Comparison of ENCODE assay signal across 1 cellular context in the genomic region with DNA sequence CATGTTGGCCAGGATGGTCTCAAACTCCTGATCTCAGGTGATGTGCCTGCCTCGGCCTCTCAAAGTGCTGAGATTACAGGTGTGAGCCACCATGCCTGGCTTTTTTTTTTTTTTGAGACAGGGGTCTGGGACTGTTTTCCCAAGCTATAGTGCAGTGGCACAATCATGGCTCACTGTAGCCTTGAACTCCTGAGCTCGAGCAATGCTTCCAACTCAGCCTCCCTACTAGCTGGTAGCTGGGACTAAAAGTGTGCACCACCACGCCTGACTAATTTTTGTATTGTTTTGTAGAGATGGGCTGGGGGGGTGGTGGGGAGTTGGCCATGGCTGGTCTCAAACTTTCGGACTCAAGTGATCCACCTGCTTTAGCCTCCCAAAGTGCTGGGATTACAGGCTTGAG.
A peak's percentile ranks its signal among the peaks of the same experiment; 100 is the strongest.
TF ChIP-seq lines count a peak whose summit lies in the region.

No MANE protein-coding gene starts in this region.

TF ChIP-seq in HepG2, 621 proteins besides CTCF, POLR2A, EP300 and RAD21 (continued from another document):
- TF ChIP-seq, protein P1, sequence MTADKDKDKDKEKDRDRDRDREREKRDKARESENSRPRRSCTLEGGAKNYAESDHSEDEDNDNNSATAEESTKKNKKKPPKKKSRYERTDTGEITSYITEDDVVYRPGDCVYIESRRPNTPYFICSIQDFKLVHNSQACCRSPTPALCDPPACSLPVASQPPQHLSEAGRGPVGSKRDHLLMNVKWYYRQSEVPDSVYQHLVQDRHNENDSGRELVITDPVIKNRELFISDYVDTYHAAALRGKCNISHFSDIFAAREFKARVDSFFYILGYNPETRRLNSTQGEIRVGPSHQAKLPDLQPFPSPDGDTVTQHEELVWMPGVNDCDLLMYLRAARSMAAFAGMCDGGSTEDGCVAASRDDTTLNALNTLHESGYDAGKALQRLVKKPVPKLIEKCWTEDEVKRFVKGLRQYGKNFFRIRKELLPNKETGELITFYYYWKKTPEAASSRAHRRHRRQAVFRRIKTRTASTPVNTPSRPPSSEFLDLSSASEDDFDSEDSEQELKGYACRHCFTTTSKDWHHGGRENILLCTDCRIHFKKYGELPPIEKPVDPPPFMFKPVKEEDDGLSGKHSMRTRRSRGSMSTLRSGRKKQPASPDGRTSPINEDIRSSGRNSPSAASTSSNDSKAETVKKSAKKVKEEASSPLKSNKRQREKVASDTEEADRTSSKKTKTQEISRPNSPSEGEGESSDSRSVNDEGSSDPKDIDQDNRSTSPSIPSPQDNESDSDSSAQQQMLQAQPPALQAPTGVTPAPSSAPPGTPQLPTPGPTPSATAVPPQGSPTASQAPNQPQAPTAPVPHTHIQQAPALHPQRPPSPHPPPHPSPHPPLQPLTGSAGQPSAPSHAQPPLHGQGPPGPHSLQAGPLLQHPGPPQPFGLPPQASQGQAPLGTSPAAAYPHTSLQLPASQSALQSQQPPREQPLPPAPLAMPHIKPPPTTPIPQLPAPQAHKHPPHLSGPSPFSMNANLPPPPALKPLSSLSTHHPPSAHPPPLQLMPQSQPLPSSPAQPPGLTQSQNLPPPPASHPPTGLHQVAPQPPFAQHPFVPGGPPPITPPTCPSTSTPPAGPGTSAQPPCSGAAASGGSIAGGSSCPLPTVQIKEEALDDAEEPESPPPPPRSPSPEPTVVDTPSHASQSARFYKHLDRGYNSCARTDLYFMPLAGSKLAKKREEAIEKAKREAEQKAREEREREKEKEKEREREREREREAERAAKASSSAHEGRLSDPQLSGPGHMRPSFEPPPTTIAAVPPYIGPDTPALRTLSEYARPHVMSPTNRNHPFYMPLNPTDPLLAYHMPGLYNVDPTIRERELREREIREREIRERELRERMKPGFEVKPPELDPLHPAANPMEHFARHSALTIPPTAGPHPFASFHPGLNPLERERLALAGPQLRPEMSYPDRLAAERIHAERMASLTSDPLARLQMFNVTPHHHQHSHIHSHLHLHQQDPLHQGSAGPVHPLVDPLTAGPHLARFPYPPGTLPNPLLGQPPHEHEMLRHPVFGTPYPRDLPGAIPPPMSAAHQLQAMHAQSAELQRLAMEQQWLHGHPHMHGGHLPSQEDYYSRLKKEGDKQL (CRISPR knock-in tag; IDR thresholded peaks at IDR 0.05; ENCODE audit: low read depth): no peak
- TF ChIP-seq, protein P2, sequence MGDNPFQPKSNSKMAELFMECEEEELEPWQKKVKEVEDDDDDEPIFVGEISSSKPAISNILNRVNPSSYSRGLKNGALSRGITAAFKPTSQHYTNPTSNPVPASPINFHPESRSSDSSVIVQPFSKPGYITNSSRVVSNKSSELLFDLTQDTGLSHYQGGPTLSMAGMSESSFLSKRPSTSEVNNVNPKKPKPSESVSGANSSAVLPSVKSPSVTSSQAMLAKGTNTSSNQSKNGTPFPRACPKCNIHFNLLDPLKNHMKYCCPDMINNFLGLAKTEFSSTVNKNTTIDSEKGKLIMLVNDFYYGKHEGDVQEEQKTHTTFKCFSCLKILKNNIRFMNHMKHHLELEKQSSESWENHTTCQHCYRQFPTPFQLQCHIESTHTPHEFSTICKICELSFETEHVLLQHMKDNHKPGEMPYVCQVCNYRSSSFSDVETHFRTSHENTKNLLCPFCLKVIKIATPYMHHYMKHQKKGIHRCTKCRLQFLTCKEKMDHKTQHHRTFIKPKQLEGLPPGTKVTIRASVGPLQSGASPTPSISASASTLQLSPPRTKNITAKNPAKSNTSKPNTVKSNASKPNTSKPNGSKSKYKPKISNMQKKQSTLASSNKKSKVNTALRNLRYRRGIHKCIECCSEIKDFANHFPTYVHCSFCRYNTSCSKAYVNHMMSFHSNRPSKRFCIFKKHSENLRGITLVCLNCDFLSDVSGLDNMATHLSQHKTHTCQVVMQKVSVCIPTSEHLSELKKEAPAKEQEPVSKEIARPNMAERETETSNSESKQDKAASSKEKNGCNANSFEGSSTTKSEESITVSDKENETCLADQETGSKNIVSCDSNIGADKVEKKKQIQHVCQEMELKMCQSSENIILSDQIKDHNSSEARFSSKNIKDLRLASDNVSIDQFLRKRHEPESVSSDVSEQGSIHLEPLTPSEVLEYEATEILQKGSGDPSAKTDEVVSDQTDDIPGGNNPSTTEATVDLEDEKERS (CRISPR knock-in tag; IDR thresholded peaks at IDR 0.05): 0 out of 2 replicates have a peak, but pooled peaks have one; percentile 34
- TF ChIP-seq ZNF460 (CRISPR knock-in tag; IDR thresholded peaks at IDR 0.05; ENCODE audit: borderline replicate concordance): peak; percentile 95
- no peak for TF ChIP-seq REST (IDR thresholded peaks at IDR 0.05; ENCODE audit: borderline replicate concordance in 1 of 2, low read depth in 1 of 2, low read length in 2 of 2)
